In genomic region chr11:92852946-92853345, GRCh38 we compare ENCODE assay signal across 20 cellular contexts.
DNase-seq lines count a peak whose midpoint lies in the region; ATAC-seq, FAIRE-seq and TF ChIP-seq lines count a peak whose summit lies in the region.
"Had no signal": no experiment of that assay in that cellular context is flagged by ENCODE, and none has a peak within 500 bp of the region (broad histone marks: within the 10 kb centered on the region; RNA-seq: fewer than 3 reads in every experiment).

No MANE protein-coding gene starts in this region.

- intact Hi-C loops in kidney (cut with DNase I) (no loop called here), thyroid gland (cut with DNase I) (no loop called here)

- 43 to 88% methylated on average over 3 to 6 of the region's 7 CpGs for WGBS in thyroid gland, 2 donors

- H3K9me3 ChIP-seq in Peyer's patch: no peaks in the 10 kb centered on the region
- H3K9me3 ChIP-seq in kidney (ENCODE audit: control insufficient read depth in 1 of 2, low read length in 2 of 2): no peaks in the 10 kb centered on the region
- no peaks in the 10 kb centered on the region for H3K9me3 ChIP-seq in thyroid gland
- H3K9me3 ChIP-seq: heart left ventricle, tibial nerve had no signal

- no peak overlapping the region for H3K9ac ChIP-seq in kidney (ENCODE audit: low read length in 2 of 2)

- peak; percentile 56 for DNase-seq in NCI-H345 (lab: John Stamatoyannopoulos, UW)
- DNase-seq in NCI-H345 treated with DMSO at 0.1 percent for 48 hours (lab: John Stamatoyannopoulos, UW; ENCODE audit: unreplicated experiment): no peak
- peak in 2 of 3 donors; percentile 48 to 61 for DNase-seq in Peyer's patch
- peak; percentile 80 for DNase-seq in kidney
- peak; percentile 83 to 87 for DNase-seq in thyroid gland
- DNase-seq in ecto neural progenitor cell (ENCODE audit: low spot score): no peak
- DNase-seq: activated CD4-positive, alpha-beta T cell treated with anti-CD3 and anti-CD28 coated beads for 1 hour; activated CD8-positive, alpha-beta memory T cell treated with anti-CD3 and anti-CD28 coated beads, Interleukin-2, amount 10 ng/mL, durations not matched to agents 7 days and 5 days; C1 segment of cervical spinal cord; DND-41; IMR-90; MV-4-11; NCI-H2227 treated with DMSO at 0.1 percent for 48 hours; T-helper 9 cell had no signal

- no peak for FAIRE-seq in kidney (lab: Jason Lieb, UNC)
- FAIRE-seq: A204.1, colon had no signal

- H3K4me1 ChIP-seq in Peyer's patch (no peaks in the 10 kb centered on the region), kidney (ENCODE audit: control insufficient read depth in 1 of 2, insufficient read depth in 1 of 2, low read depth in 1 of 2, low read length in 2 of 2) (no peaks in the 10 kb centered on the region), thyroid gland (no peaks in the 10 kb centered on the region)
- H3K4me1 ChIP-seq: heart left ventricle, tibial nerve had no signal

- no peak for TF ChIP-seq POLR2A in Peyer's patch (IDR thresholded peaks at IDR 0.05)
- no peak for TF ChIP-seq POLR2A in thyroid gland (IDR thresholded peaks at IDR 0.05)

- no peak for ATAC-seq in HG03097 (IDR thresholded peaks at IDR 0.05; ENCODE audit: low FRiP score, unreplicated experiment)
- ATAC-seq in GM21515 (IDR thresholded peaks at IDR 0.05; ENCODE audit: unreplicated experiment): no peak
- ATAC-seq: activated CD8-positive, alpha-beta memory T cell treated with anti-CD3 and anti-CD28 coated beads, Interleukin-2, amount 10 ng/mL, durations not matched to agents 7 days and 5 days; heart left ventricle had no signal

- H3K27me3 ChIP-seq in Peyer's patch (no peaks in the 10 kb centered on the region), thyroid gland (no peaks in the 10 kb centered on the region)
- H3K27me3 ChIP-seq: tibial nerve had no signal

- H3K27ac ChIP-seq in Peyer's patch: no peak overlapping the region
- H3K27ac ChIP-seq in kidney (ENCODE audit: low read depth in 2 of 2, low read length in 2 of 2): no peak overlapping the region
- H3K27ac ChIP-seq in thyroid gland: no peak overlapping the region
- H3K27ac ChIP-seq: heart left ventricle, tibial nerve had no signal

- TF ChIP-seq CTCF in Peyer's patch (IDR thresholded peaks at IDR 0.05) (no peak), kidney (IDR thresholded peaks at IDR 0.05; ENCODE audit: borderline replicate concordance, extremely low read depth, insufficient read depth) (no peak), thyroid gland (IDR thresholded peaks at IDR 0.05) (peak in 1 of 6 experiments; percentile 7)

- H3K36me3 ChIP-seq in Peyer's patch (no peaks in the 10 kb centered on the region), kidney (ENCODE audit: control insufficient read depth in 1 of 2, insufficient read depth in 2 of 2, low read length in 2 of 2) (no peaks in the 10 kb centered on the region), thyroid gland (no peaks in the 10 kb centered on the region)
- H3K36me3 ChIP-seq: heart left ventricle, tibial nerve had no signal

- H3K4me3 ChIP-seq in Peyer's patch (no peak overlapping the region), kidney (ENCODE audit: low read length in 2 of 2) (no peak overlapping the region), thyroid gland (replicated peaks in 1 of 3) (no peak overlapping the region)
- H3K4me3 ChIP-seq: heart left ventricle, tibial nerve had no signal

Comparison
In these comparisons a context has a peak if more than half of its experiments do, and no peak if none do; other contexts are left out.
1. DNase-seq: peak in NCI-H345 (single experiment), Peyer's patch (2 of 3), kidney (single experiment) and thyroid gland (2 of 2); none in NCI-H345 treated with DMSO at 0.1 percent for 48 hours (single experiment) and ecto neural progenitor cell (single experiment).